In the genomic region with DNA sequence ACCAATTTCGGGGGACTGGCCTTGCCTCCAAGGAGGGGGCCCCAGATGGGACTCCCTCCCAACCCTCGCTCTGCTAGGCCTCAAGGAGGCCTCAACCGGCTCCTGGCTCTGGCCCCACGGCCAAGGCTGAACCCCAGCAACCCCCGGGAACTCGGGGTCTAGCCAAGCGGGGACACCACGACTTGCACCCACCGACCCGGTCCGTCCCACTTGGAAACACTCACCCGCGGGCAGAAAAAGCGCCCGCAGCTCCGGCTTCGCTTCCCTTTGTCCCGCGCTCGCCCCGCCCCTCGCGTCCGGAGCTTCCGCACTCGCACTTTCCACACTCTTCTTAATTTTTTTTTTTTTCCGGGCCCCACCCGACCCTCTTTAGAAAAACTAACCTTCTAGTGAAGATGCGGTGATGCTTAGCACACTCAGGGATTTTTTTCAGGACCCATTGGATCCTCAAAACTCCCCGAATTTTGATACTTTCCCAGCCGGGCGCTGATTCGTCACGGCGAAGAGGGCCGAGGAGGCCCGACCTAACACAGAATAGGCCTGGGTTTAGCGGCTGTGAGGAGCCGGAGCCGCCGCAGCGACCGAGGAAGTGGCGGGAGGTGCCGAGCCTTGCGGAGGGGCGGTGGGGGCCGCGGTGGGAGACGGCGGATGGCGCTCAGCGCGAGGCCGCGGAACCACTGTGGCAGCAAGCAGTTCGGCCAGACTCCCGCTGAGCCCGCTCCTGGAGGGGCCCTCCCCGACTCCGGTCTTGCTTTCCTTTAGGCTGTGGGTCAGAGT, we compare ENCODE assay signal across 1 cellular context.
TF ChIP-seq lines count a peak whose summit lies in the region.

A gene (minus strand): TSS at position 270 of the 777 bp plus-strand sequence. CDS start 2,016 bp downstream, outside the sequence.

TF ChIP-seq in HepG2, 621 proteins besides CTCF, POLR2A, EP300 and RAD21 (continued from another document and continues in another):
- TF ChIP-seq, protein P1, sequence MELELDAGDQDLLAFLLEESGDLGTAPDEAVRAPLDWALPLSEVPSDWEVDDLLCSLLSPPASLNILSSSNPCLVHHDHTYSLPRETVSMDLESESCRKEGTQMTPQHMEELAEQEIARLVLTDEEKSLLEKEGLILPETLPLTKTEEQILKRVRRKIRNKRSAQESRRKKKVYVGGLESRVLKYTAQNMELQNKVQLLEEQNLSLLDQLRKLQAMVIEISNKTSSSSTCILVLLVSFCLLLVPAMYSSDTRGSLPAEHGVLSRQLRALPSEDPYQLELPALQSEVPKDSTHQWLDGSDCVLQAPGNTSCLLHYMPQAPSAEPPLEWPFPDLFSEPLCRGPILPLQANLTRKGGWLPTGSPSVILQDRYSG (CRISPR knock-in tag; IDR thresholded peaks at IDR 0.05): 0 out of 2 replicates have a peak, but pooled peaks have one; percentile 50
- TF ChIP-seq ZNF761 (CRISPR knock-in tag; conservative IDR thresholded peaks at IDR 0.05): 0 out of 2 replicates have a peak, but pooled peaks have one; percentile 4
- no peak for TF ChIP-seq RCOR2 (CRISPR knock-in tag; IDR thresholded peaks at IDR 0.05)
- no peak for TF ChIP-seq KDM1A (CRISPR knock-in tag; IDR thresholded peaks at IDR 0.05)
- TF ChIP-seq RBAK (CRISPR knock-in tag; IDR thresholded peaks at IDR 0.05): no peak
- TF ChIP-seq ZNF572 (CRISPR knock-in tag; IDR thresholded peaks at IDR 0.05): no peak
- TF ChIP-seq, protein P2, sequence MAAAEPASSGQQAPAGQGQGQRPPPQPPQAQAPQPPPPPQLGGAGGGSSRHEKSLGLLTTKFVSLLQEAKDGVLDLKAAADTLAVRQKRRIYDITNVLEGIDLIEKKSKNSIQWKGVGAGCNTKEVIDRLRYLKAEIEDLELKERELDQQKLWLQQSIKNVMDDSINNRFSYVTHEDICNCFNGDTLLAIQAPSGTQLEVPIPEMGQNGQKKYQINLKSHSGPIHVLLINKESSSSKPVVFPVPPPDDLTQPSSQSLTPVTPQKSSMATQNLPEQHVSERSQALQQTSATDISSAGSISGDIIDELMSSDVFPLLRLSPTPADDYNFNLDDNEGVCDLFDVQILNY (CRISPR knock-in tag; conservative IDR thresholded peaks at IDR 0.05): peak; percentile 77; the same call in 1 of the 2 replicates
- peak; percentile 71 for TF ChIP-seq ZNF546 (CRISPR knock-in tag; conservative IDR thresholded peaks at IDR 0.05)
- TF ChIP-seq, protein P3, sequence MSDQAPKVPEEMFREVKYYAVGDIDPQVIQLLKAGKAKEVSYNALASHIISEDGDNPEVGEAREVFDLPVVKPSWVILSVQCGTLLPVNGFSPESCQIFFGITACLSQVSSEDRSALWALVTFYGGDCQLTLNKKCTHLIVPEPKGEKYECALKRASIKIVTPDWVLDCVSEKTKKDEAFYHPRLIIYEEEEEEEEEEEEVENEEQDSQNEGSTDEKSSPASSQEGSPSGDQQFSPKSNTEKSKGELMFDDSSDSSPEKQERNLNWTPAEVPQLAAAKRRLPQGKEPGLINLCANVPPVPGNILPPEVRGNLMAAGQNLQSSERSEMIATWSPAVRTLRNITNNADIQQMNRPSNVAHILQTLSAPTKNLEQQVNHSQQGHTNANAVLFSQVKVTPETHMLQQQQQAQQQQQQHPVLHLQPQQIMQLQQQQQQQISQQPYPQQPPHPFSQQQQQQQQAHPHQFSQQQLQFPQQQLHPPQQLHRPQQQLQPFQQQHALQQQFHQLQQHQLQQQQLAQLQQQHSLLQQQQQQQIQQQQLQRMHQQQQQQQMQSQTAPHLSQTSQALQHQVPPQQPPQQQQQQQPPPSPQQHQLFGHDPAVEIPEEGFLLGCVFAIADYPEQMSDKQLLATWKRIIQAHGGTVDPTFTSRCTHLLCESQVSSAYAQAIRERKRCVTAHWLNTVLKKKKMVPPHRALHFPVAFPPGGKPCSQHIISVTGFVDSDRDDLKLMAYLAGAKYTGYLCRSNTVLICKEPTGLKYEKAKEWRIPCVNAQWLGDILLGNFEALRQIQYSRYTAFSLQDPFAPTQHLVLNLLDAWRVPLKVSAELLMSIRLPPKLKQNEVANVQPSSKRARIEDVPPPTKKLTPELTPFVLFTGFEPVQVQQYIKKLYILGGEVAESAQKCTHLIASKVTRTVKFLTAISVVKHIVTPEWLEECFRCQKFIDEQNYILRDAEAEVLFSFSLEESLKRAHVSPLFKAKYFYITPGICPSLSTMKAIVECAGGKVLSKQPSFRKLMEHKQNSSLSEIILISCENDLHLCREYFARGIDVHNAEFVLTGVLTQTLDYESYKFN (CRISPR knock-in tag; conservative IDR thresholded peaks at IDR 0.05): no peak
- TF ChIP-seq NFYC (CRISPR knock-in tag; IDR thresholded peaks at IDR 0.05): no peak
- TF ChIP-seq, protein P4, sequence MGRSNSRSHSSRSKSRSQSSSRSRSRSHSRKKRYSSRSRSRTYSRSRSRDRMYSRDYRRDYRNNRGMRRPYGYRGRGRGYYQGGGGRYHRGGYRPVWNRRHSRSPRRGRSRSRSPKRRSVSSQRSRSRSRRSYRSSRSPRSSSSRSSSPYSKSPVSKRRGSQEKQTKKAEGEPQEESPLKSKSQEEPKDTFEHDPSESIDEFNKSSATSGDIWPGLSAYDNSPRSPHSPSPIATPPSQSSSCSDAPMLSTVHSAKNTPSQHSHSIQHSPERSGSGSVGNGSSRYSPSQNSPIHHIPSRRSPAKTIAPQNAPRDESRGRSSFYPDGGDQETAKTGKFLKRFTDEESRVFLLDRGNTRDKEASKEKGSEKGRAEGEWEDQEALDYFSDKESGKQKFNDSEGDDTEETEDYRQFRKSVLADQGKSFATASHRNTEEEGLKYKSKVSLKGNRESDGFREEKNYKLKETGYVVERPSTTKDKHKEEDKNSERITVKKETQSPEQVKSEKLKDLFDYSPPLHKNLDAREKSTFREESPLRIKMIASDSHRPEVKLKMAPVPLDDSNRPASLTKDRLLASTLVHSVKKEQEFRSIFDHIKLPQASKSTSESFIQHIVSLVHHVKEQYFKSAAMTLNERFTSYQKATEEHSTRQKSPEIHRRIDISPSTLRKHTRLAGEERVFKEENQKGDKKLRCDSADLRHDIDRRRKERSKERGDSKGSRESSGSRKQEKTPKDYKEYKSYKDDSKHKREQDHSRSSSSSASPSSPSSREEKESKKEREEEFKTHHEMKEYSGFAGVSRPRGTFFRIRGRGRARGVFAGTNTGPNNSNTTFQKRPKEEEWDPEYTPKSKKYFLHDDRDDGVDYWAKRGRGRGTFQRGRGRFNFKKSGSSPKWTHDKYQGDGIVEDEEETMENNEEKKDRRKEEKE (IDR thresholded peaks at IDR 0.05): no peak
- TF ChIP-seq, protein P5, sequence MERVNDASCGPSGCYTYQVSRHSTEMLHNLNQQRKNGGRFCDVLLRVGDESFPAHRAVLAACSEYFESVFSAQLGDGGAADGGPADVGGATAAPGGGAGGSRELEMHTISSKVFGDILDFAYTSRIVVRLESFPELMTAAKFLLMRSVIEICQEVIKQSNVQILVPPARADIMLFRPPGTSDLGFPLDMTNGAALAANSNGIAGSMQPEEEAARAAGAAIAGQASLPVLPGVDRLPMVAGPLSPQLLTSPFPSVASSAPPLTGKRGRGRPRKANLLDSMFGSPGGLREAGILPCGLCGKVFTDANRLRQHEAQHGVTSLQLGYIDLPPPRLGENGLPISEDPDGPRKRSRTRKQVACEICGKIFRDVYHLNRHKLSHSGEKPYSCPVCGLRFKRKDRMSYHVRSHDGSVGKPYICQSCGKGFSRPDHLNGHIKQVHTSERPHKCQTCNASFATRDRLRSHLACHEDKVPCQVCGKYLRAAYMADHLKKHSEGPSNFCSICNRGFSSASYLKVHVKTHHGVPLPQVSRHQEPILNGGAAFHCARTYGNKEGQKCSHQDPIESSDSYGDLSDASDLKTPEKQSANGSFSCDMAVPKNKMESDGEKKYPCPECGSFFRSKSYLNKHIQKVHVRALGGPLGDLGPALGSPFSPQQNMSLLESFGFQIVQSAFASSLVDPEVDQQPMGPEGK (CRISPR knock-in tag; IDR thresholded peaks at IDR 0.05): peak; percentile 82
- peak; percentile 56; the same call in 1 of the 2 replicates for TF ChIP-seq ZNF382 (CRISPR knock-in tag; IDR thresholded peaks at IDR 0.05; ENCODE audit: borderline replicate concordance)
- peak; percentile 94 for TF ChIP-seq HNRNPLL (IDR thresholded peaks at IDR 0.05; ENCODE audit: low read depth, low read length, poor library complexity, severe bottlenecking)
- no peak for TF ChIP-seq MBNL3 (CRISPR knock-in tag; conservative IDR thresholded peaks at IDR 0.05)
- TF ChIP-seq, protein P6, sequence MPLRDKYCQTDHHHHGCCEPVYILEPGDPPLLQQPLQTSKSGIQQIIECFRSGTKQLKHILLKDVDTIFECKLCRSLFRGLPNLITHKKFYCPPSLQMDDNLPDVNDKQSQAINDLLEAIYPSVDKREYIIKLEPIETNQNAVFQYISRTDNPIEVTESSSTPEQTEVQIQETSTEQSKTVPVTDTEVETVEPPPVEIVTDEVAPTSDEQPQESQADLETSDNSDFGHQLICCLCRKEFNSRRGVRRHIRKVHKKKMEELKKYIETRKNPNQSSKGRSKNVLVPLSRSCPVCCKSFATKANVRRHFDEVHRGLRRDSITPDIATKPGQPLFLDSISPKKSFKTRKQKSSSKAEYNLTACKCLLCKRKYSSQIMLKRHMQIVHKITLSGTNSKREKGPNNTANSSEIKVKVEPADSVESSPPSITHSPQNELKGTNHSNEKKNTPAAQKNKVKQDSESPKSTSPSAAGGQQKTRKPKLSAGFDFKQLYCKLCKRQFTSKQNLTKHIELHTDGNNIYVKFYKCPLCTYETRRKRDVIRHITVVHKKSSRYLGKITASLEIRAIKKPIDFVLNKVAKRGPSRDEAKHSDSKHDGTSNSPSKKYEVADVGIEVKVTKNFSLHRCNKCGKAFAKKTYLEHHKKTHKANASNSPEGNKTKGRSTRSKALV (CRISPR knock-in tag; IDR thresholded peaks at IDR 0.05): no peak; the same call in 1 of the 2 replicates
- TF ChIP-seq NR2F6 (IDR thresholded peaks at IDR 0.05): no peak
- 0 out of 2 replicates have a peak, but pooled peaks have one; percentile 7 for TF ChIP-seq NR2F6 (CRISPR knock-in tag; IDR thresholded peaks at IDR 0.05)
- peak; percentile 20; the same call in 1 of the 2 replicates for TF ChIP-seq BRCA1 (CRISPR knock-in tag; IDR thresholded peaks at IDR 0.05)
- TF ChIP-seq, protein P7, sequence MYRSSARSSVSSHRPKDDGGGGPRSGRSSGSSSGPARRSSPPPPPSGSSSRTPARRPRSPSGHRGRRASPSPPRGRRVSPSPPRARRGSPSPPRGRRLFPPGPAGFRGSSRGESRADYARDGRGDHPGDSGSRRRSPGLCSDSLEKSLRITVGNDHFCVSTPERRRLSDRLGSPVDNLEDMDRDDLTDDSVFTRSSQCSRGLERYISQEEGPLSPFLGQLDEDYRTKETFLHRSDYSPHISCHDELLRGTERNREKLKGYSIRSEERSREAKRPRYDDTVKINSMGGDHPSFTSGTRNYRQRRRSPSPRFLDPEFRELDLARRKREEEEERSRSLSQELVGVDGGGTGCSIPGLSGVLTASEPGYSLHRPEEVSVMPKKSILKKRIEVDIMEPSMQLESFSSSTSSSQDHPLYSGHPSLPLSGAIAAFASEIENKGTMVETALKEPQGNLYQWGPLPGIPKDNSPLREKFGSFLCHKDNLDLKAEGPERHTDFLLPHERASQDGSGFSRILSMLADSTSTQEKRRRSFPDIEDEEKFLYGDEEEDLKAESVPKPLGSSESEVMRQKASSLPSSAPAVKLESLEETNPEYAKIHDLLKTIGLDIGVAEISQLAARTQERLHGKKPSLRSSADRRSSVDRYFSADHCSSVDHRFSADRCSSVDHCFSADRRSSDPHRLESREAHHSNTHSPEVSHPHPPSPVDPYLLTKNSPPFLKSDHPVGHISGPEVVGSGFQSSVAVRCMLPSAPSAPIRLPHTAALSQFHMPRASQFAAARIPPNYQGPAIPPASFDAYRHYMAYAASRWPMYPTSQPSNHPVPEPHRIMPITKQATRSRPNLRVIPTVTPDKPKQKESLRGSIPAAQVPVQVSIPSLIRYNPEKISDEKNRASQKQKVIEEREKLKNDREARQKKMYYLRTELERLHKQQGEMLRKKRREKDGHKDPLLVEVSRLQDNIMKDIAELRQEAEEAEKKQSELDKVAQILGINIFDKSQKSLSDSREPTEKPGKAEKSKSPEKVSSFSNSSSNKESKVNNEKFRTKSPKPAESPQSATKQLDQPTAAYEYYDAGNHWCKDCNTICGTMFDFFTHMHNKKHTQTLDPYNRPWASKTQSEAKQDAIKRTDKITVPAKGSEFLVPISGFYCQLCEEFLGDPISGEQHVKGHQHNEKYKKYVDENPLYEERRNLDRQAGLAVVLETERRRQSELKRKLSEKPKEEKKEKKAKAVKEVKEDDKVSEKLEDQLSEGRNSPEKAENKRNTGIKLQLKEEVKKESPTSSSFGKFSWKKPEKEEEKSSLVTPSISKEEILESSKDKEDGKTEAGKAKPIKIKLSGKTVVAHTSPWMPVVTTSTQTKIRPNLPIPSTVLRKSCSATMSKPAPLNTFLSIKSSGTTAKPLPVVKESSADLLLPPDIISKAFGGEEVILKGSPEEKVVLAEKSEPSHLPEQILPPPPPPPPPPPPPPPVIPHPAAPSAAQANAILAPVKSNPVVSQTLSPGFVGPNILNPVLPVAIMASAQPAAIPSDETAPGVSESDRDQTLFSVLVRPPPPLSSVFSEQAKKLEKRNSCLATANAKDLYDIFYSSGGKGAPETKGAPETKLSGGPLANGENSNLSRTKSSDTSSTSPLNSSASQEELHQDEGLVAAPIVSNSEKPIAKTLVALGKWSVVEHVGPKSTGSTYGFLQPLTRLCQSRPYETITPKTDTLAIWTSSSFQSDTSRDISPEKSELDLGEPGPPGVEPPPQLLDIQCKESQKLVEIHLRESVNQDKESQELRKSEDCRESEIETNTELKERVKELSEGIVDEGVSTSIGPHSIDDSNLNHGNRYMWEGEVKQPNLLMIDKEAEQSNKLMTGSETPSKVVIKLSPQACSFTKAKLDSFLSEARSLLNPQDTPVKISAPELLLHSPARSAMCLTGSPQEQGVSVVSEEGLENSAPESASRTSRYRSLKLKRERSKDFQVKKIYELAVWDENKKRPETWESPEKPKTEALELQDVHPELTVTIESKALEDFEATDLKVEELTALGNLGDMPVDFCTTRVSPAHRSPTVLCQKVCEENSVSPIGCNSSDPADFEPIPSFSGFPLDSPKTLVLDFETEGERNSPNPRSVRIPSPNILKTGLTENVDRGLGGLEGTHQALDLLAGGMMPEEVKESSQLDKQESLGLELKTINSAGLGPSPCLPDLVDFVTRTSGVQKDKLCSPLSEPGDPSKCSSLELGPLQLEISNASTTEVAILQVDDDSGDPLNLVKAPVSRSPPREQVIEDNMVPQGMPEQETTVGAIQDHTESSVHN (CRISPR knock-in tag; IDR thresholded peaks at IDR 0.05): no peak; the same call in 1 of the 2 replicates
- no peak for TF ChIP-seq RFX3 (CRISPR knock-in tag; IDR thresholded peaks at IDR 0.05)
- TF ChIP-seq RFXANK (CRISPR knock-in tag; IDR thresholded peaks at IDR 0.05): no peak; the same call in 1 of the 2 replicates
- TF ChIP-seq ONECUT2 (CRISPR knock-in tag; IDR thresholded peaks at IDR 0.05): peak; percentile 10; the same call in 1 of the 2 replicates
- TF ChIP-seq PCBP2 (optimal IDR thresholded peaks at IDR 0.05; ENCODE audit: low read depth, low read length, poor library complexity, severe bottlenecking): no peak
- TF ChIP-seq EZH2 (conservative IDR thresholded peaks at IDR 0.05; ENCODE audit: low read depth, low read length): no peak
- TF ChIP-seq ZSCAN30 (CRISPR knock-in tag; IDR thresholded peaks at IDR 0.05): peak; percentile 94; the same call in 1 of the 2 replicates
- TF ChIP-seq RNF2 (conservative IDR thresholded peaks at IDR 0.05; ENCODE audit: low read depth): no peak
- TF ChIP-seq TCF7L2 (IDR thresholded peaks at IDR 0.05; ENCODE audit: low read depth, low read length): no peak
- TF ChIP-seq HCFC1 (IDR thresholded peaks at IDR 0.05; ENCODE audit: low read depth, low read length): peak; percentile 19; the same call in 1 of the 2 replicates
- TF ChIP-seq, protein P8, sequence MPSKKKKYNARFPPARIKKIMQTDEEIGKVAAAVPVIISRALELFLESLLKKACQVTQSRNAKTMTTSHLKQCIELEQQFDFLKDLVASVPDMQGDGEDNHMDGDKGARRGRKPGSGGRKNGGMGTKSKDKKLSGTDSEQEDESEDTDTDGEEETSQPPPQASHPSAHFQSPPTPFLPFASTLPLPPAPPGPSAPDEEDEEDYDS (CRISPR knock-in tag; IDR thresholded peaks at IDR 0.05): peak; percentile 56
